Comparison of ENCODE assay signal across 8 cellular contexts in genomic region chr7:5528815-5529442, GRCh38. TPM values are rescaled to one million over a fixed set of nuclear protein-coding genes. Genes with fewer than 3 reads are reported as not detected.
A peak's percentile ranks its signal among the peaks of the same experiment; 100 is the strongest.
DNase-seq lines count a peak whose midpoint lies in the region; ATAC-seq and TF ChIP-seq lines count a peak whose summit lies in the region.

No MANE protein-coding gene starts in this region.

- H3K4me3 ChIP-seq in BJ (ENCODE audit: low read depth, low read length) (peak overlapping the region; percentile 89), NT2/D1 (ENCODE audit: insufficient read length, low read depth) (peak overlapping the region; percentile 95), duodenal mucosa (ENCODE audit: low read depth in 1 of 2, low read length in 2 of 2) (peak overlapping the region; percentile 75 to 91)

- CTCF ChIA-PET in BJ (lab: Yijun Ruan, JAX): interaction anchor here (0.5 to 1.4 kb wide), 4 partner anchors 32 to 75 kb away, joined by 3 to 4 read pairs (median 3); no protein-coding TSS in a partner anchor

- H3K4me3 Mint-ChIP-seq in natural killer cell treated with Interleukin-12 subunit alpha and Interleukin-12 subunit beta and Interleukin-15 and Interleukin-18, amount 100 ng/mL, for 72 hours: peak overlapping the region; percentile 91

- H3K36me3 ChIP-seq in BJ (ENCODE audit: control insufficient read depth, insufficient read depth, low read length) (peaks cover 34% of the 10 kb centered on the region), NT2/D1 (ENCODE audit: insufficient read depth, insufficient read length, low read length) (peaks cover 53% of the 10 kb centered on the region), duodenal mucosa (ENCODE audit: control insufficient read depth in 1 of 2, insufficient read depth in 2 of 2, low read length in 2 of 2) (peaks cover 31 to 47% of the 10 kb centered on the region in 2 donors)

- H3K27ac Mint-ChIP-seq in natural killer cell treated with Interleukin-12 subunit alpha and Interleukin-12 subunit beta and Interleukin-15 and Interleukin-18, amount 100 ng/mL, for 72 hours: peak overlapping the region; percentile 81 to 98

- ATAC-seq in natural killer cell treated with Interleukin-12 subunit alpha and Interleukin-12 subunit beta and Interleukin-15 and Interleukin-18, amount 100 ng/mL, for 72 hours: no peak
- no peak for ATAC-seq in HG02884 (IDR thresholded peaks at IDR 0.05; ENCODE audit: unreplicated experiment)

- H3K4me1 ChIP-seq in NT2/D1 (ENCODE audit: insufficient read depth, insufficient read length) (peaks cover 15% of the 10 kb centered on the region), duodenal mucosa (ENCODE audit: control insufficient read depth in 1 of 2, insufficient read depth in 2 of 2, low read length in 2 of 2) (peaks cover 22 to 43% of the 10 kb centered on the region in 2 donors)

- H3K27me3 ChIP-seq in BJ (ENCODE audit: control insufficient read depth, insufficient read depth, low read length): no peaks in the 10 kb centered on the region
- no peaks in the 10 kb centered on the region for H3K27me3 ChIP-seq in NT2/D1 (ENCODE audit: insufficient read depth, insufficient read length)
- no peaks in the 10 kb centered on the region for H3K27me3 ChIP-seq in duodenal mucosa (ENCODE audit: control insufficient read depth in 1 of 2, insufficient read depth in 2 of 2, low read length in 2 of 2)

- DNase-seq in BJ (ENCODE audit: low read depth): no peak
- DNase-seq in NT2/D1 (ENCODE audit: low read depth, low spot score): no peak
- no peak for DNase-seq in natural killer cell treated with Interleukin-12 subunit alpha and Interleukin-12 subunit beta and Interleukin-15 and Interleukin-18, amount 100 ng/mL, for 72 hours (ENCODE audit: low spot score)
- DNase-seq in NCI-H774 (lab: John Stamatoyannopoulos, UW): no peak
- no peak for DNase-seq in SKM-1 treated with dmso at 0.1 percent for 144 hours (lab: John Stamatoyannopoulos, UW; ENCODE audit: unreplicated experiment)
- DNase-seq in posterior vena cava (ENCODE audit: low spot score): no peak

- intact Hi-C loops in posterior vena cava (cut with DNase I): no loop called here

- POLR2A ChIA-PET in BJ (lab: Charles Lee): interaction anchor here (0.6 kb wide), 1 partner anchor 9 kb away, joined by 6 read pairs; no protein-coding TSS in a partner anchor

- H3K9me3 ChIP-seq in NT2/D1 (ENCODE audit: insufficient read depth, low read length) (no peaks in the 10 kb centered on the region), duodenal mucosa (ENCODE audit: control insufficient read depth in 1 of 2, low read length in 2 of 2) (no peaks in the 10 kb centered on the region)

- H3K4me1 Mint-ChIP-seq in natural killer cell treated with Interleukin-12 subunit alpha and Interleukin-12 subunit beta and Interleukin-15 and Interleukin-18, amount 100 ng/mL, for 72 hours (ENCODE audit: low read depth in 2 of 2): peaks cover 45 to 50% of the 10 kb centered on the region in 2 donors

- peak overlapping the region; percentile 100 for H3K27ac ChIP-seq in duodenal mucosa (ENCODE audit: low read depth, low read length)

- no peaks in the 10 kb centered on the region for H3K27me3 Mint-ChIP-seq in natural killer cell treated with Interleukin-12 subunit alpha and Interleukin-12 subunit beta and Interleukin-15 and Interleukin-18, amount 100 ng/mL, for 72 hours

- H3K9ac ChIP-seq in NT2/D1 (ENCODE audit: insufficient read length, low read depth): peak overlapping the region; percentile 100
- H3K9ac ChIP-seq in duodenal mucosa (ENCODE audit: low read depth in 1 of 2, low read length in 2 of 2): peak overlapping the region; percentile 98 to 100

- H3K9me3 Mint-ChIP-seq in natural killer cell treated with Interleukin-12 subunit alpha and Interleukin-12 subunit beta and Interleukin-15 and Interleukin-18, amount 100 ng/mL, for 72 hours: no peaks in the 10 kb centered on the region

- TF ChIP-seq CTCF in BJ (IDR thresholded peaks at IDR 0.05; ENCODE audit: insufficient read depth, low read depth, low read length): no peak

- H3K36me3 Mint-ChIP-seq in natural killer cell treated with Interleukin-12 subunit alpha and Interleukin-12 subunit beta and Interleukin-15 and Interleukin-18, amount 100 ng/mL, for 72 hours: peaks cover 28% of the 10 kb centered on the region

RNA-seq across cellular contexts. Expression of gene ACTB, which starts 1.5 kb away (rescaled TPM):
- polyA plus RNA-seq in BJ (2011; rRNA removed): 2,752 and 4,471 TPM in 2 replicates
- polyA minus RNA-seq in BJ (2011; rRNA and poly(A)+ RNA removed): 6,075 and 10,455 TPM in 2 replicates
- over 10,000 TPM in 1 of 2 donors, 1,000 to 10,000 TPM in 1; 9,239 to 13,404 TPM for total RNA-seq in natural killer cell treated with Interleukin-12 subunit alpha and Interleukin-12 subunit beta and Interleukin-15 and Interleukin-18, amount 100 ng/mL, for 72 hours
- total RNA-seq in posterior vena cava: over 10,000 TPM in 1 of 2 donors, 1,000 to 10,000 TPM in 1; 9,373 to 10,305 TPM

RNA-seq across cellular contexts. Expression of gene FBXL18, which starts 15.3 kb away (rescaled TPM):
- 3.6 and 6.3 TPM in 2 replicates for polyA plus RNA-seq in BJ (2011; rRNA removed)
- polyA minus RNA-seq in BJ (2011; rRNA and poly(A)+ RNA removed): 4.8 and 5.7 TPM in 2 replicates
- 10 to 100 TPM; 14.0 to 28.1 TPM for total RNA-seq in natural killer cell treated with Interleukin-12 subunit alpha and Interleukin-12 subunit beta and Interleukin-15 and Interleukin-18, amount 100 ng/mL, for 72 hours
- 1 to 10 TPM; 6.9 to 8.0 TPM for total RNA-seq in posterior vena cava
